Comparison of ENCODE assay signal across 1 cellular context in the genomic region with DNA sequence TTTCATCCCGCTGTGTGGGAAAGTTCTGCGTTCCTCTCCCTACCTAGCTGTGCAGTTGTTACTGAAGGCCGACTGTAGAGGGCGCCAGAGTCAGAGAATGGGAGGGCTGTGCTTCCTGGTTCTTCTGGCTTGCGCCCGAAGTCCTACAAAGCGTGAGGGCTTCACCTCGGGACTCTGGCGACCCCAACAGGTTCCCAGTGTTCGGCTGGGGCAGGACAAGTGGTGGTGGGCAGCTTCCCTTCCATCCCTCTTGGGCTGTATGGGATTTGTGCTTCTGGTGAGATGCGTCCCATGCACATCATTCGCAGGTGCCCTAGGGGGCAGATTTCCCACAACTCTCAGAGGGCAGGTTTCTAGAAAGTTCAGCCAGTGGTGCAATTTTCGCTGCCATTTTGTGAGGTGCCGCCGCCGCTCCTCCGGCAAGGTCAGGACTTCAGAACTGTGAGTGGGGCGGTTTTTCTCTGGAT.
A peak's percentile ranks its signal among the peaks of the same experiment; 100 is the strongest.
TF ChIP-seq lines count a peak whose summit lies in the region.

No MANE protein-coding gene starts in this region.

TF ChIP-seq in K562, 482 proteins besides CTCF, POLR2A, EP300 and RAD21 (continues in another document):
- TF ChIP-seq CBFA2T2 (conservative IDR thresholded peaks at IDR 0.05) (0 out of 2 replicates have a peak, but pooled peaks have one; percentile 5), ZNF707 (CRISPR knock-in tag; conservative IDR thresholded peaks at IDR 0.05) (no peak), ATF1 (CRISPR knock-in tag; IDR thresholded peaks at IDR 0.05) (no peak), ATF1 (tag; IDR thresholded peaks at IDR 0.05) (no peak), FOXK1 (CRISPR knock-in tag; IDR thresholded peaks at IDR 0.05; ENCODE audit: borderline replicate concordance) (no peak), ATF7 (IDR thresholded peaks at IDR 0.05) (0 out of 2 replicates have a peak, but pooled peaks have one; percentile 11), NR2C2 (CRISPR knock-in tag; IDR thresholded peaks at IDR 0.05) (no peak), NR2C2 (tag; IDR thresholded peaks at IDR 0.05) (peak; percentile 50), SP1 (CRISPR knock-in tag; IDR thresholded peaks at IDR 0.05) (no peak), ZBTB7A (IDR thresholded peaks at IDR 0.05; ENCODE audit: borderline replicate concordance, control insufficient read depth, low read depth, low read length) (peak; percentile 31; the same call in 1 of the 2 replicates), CTBP1 (IDR thresholded peaks at IDR 0.05; ENCODE audit: borderline replicate concordance) (peak; percentile 64; the same call in 1 of the 2 replicates), ZNF146 (CRISPR knock-in tag; IDR thresholded peaks at IDR 0.05; ENCODE audit: unreplicated experiment) (no peak), GABPB2 (CRISPR knock-in tag; conservative IDR thresholded peaks at IDR 0.05) (no peak), RB1 (IDR thresholded peaks at IDR 0.05; ENCODE audit: low read depth) (0 out of 2 replicates have a peak, but pooled peaks have one; percentile 33), ZSCAN32 (CRISPR knock-in tag; IDR thresholded peaks at IDR 0.05) (no peak), SMC3 (conservative IDR thresholded peaks at IDR 0.05; ENCODE audit: insufficient read depth, low read depth, low read length) (peak; percentile 24; the same call in 1 of the 2 replicates), MAFF (IDR thresholded peaks at IDR 0.05; ENCODE audit: low read length) (no peak), SNRNP70 (optimal IDR thresholded peaks at IDR 0.05; ENCODE audit: low read depth, low read length) (no peak), ZNF277 (CRISPR knock-in tag; IDR thresholded peaks at IDR 0.05; ENCODE audit: borderline replicate concordance) (no peak), ZNF263 (CRISPR knock-in tag; IDR thresholded peaks at IDR 0.05; ENCODE audit: borderline replicate concordance) (no peak), DMBX1 (CRISPR knock-in tag; IDR thresholded peaks at IDR 0.05; ENCODE audit: borderline replicate concordance) (0 out of 2 replicates have a peak, but pooled peaks have one; percentile 18), TAF1 (IDR thresholded peaks at IDR 0.05; ENCODE audit: control insufficient read depth, extremely low read depth, insufficient read depth, low read length, severe bottlenecking) (peak; percentile 22), POLR2G (IDR thresholded peaks at IDR 0.05; ENCODE audit: low read depth, low read length) (peak; percentile 58), AFF1 (IDR thresholded peaks at IDR 0.05; ENCODE audit: low read depth in 1 of 2, partially characterized antibody in 2 of 2) (no peak), TFAP4 (CRISPR knock-in tag; IDR thresholded peaks at IDR 0.05; ENCODE audit: borderline replicate concordance) (peak; percentile 29; the same call in 1 of the 2 replicates), BRCA1 (IDR thresholded peaks at IDR 0.05) (no peak), BRCA1 (CRISPR knock-in tag; IDR thresholded peaks at IDR 0.05) (no peak), ZNF717 (CRISPR knock-in tag; IDR thresholded peaks at IDR 0.05) (no peak), NELFE (IDR thresholded peaks at IDR 0.05; ENCODE audit: insufficient read depth, insufficient read length) (no peak), ZNF77 (CRISPR knock-in tag; IDR thresholded peaks at IDR 0.05) (no peak), CC2D1A (IDR thresholded peaks at IDR 0.05) (0 out of 2 replicates have a peak, but pooled peaks have one; percentile 26), SRF (CRISPR knock-in tag; IDR thresholded peaks at IDR 0.05) (no peak), TAF7 (tag; IDR thresholded peaks at IDR 0.05) (no peak), RCOR1 (IDR thresholded peaks at IDR 0.05; ENCODE audit: borderline replicate concordance in 1 of 2, low read depth in 2 of 2, low read length in 2 of 2) (0 out of 4 replicates have a peak, but pooled peaks of 1 of the 2 experiments have one; percentile 38), PHF8 (IDR thresholded peaks at IDR 0.05; ENCODE audit: borderline replicate concordance, low read length) (peak; percentile 28; the same call in 1 of the 2 replicates)
- TF ChIP-seq, protein P1, sequence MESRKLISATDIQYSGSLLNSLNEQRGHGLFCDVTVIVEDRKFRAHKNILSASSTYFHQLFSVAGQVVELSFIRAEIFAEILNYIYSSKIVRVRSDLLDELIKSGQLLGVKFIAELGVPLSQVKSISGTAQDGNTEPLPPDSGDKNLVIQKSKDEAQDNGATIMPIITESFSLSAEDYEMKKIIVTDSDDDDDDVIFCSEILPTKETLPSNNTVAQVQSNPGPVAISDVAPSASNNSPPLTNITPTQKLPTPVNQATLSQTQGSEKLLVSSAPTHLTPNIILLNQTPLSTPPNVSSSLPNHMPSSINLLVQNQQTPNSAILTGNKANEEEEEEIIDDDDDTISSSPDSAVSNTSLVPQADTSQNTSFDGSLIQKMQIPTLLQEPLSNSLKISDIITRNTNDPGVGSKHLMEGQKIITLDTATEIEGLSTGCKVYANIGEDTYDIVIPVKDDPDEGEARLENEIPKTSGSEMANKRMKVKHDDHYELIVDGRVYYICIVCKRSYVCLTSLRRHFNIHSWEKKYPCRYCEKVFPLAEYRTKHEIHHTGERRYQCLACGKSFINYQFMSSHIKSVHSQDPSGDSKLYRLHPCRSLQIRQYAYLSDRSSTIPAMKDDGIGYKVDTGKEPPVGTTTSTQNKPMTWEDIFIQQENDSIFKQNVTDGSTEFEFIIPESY (CRISPR knock-in tag; IDR thresholded peaks at IDR 0.05): 0 out of 2 replicates have a peak, but pooled peaks have one; percentile 14
- TF ChIP-seq, protein P2, sequence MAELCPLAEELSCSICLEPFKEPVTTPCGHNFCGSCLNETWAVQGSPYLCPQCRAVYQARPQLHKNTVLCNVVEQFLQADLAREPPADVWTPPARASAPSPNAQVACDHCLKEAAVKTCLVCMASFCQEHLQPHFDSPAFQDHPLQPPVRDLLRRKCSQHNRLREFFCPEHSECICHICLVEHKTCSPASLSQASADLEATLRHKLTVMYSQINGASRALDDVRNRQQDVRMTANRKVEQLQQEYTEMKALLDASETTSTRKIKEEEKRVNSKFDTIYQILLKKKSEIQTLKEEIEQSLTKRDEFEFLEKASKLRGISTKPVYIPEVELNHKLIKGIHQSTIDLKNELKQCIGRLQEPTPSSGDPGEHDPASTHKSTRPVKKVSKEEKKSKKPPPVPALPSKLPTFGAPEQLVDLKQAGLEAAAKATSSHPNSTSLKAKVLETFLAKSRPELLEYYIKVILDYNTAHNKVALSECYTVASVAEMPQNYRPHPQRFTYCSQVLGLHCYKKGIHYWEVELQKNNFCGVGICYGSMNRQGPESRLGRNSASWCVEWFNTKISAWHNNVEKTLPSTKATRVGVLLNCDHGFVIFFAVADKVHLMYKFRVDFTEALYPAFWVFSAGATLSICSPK (IDR thresholded peaks at IDR 0.05; ENCODE audit: borderline replicate concordance): no peak
- TF ChIP-seq, protein P3, sequence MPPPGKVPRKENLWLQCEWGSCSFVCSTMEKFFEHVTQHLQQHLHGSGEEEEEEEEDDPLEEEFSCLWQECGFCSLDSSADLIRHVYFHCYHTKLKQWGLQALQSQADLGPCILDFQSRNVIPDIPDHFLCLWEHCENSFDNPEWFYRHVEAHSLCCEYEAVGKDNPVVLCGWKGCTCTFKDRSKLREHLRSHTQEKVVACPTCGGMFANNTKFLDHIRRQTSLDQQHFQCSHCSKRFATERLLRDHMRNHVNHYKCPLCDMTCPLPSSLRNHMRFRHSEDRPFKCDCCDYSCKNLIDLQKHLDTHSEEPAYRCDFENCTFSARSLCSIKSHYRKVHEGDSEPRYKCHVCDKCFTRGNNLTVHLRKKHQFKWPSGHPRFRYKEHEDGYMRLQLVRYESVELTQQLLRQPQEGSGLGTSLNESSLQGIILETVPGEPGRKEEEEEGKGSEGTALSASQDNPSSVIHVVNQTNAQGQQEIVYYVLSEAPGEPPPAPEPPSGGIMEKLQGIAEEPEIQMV (tag; conservative IDR thresholded peaks at IDR 0.05; ENCODE audit: low read depth): no peak
- TF ChIP-seq, protein P4, sequence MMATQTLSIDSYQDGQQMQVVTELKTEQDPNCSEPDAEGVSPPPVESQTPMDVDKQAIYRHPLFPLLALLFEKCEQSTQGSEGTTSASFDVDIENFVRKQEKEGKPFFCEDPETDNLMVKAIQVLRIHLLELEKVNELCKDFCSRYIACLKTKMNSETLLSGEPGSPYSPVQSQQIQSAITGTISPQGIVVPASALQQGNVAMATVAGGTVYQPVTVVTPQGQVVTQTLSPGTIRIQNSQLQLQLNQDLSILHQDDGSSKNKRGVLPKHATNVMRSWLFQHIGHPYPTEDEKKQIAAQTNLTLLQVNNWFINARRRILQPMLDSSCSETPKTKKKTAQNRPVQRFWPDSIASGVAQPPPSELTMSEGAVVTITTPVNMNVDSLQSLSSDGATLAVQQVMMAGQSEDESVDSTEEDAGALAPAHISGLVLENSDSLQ (IDR thresholded peaks at IDR 0.05): no peak
- TF ChIP-seq, protein P5, sequence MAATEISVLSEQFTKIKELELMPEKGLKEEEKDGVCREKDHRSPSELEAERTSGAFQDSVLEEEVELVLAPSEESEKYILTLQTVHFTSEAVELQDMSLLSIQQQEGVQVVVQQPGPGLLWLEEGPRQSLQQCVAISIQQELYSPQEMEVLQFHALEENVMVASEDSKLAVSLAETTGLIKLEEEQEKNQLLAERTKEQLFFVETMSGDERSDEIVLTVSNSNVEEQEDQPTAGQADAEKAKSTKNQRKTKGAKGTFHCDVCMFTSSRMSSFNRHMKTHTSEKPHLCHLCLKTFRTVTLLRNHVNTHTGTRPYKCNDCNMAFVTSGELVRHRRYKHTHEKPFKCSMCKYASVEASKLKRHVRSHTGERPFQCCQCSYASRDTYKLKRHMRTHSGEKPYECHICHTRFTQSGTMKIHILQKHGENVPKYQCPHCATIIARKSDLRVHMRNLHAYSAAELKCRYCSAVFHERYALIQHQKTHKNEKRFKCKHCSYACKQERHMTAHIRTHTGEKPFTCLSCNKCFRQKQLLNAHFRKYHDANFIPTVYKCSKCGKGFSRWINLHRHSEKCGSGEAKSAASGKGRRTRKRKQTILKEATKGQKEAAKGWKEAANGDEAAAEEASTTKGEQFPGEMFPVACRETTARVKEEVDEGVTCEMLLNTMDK (IDR thresholded peaks at IDR 0.05; ENCODE audit: borderline replicate concordance, insufficient read depth, low read depth, low read length, poor library complexity, severe bottlenecking): peak; percentile 58
- TF ChIP-seq, protein P6, sequence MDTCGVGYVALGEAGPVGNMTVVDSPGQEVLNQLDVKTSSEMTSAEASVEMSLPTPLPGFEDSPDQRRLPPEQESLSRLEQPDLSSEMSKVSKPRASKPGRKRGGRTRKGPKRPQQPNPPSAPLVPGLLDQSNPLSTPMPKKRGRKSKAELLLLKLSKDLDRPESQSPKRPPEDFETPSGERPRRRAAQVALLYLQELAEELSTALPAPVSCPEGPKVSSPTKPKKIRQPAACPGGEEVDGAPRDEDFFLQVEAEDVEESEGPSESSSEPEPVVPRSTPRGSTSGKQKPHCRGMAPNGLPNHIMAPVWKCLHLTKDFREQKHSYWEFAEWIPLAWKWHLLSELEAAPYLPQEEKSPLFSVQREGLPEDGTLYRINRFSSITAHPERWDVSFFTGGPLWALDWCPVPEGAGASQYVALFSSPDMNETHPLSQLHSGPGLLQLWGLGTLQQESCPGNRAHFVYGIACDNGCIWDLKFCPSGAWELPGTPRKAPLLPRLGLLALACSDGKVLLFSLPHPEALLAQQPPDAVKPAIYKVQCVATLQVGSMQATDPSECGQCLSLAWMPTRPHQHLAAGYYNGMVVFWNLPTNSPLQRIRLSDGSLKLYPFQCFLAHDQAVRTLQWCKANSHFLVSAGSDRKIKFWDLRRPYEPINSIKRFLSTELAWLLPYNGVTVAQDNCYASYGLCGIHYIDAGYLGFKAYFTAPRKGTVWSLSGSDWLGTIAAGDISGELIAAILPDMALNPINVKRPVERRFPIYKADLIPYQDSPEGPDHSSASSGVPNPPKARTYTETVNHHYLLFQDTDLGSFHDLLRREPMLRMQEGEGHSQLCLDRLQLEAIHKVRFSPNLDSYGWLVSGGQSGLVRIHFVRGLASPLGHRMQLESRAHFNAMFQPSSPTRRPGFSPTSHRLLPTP (IDR thresholded peaks at IDR 0.05; ENCODE audit: borderline replicate concordance, extremely low read depth, insufficient read length): no peak
